13 cellular contexts compared by ENCODE assay signal in genomic region chr3:63405882-63406281, GRCh38.
"Had no signal": no experiment of that assay in that cellular context is flagged by ENCODE, and none has a peak within 500 bp of the region (broad histone marks: within the 10 kb centered on the region; RNA-seq: fewer than 3 reads in every experiment).

No MANE protein-coding gene starts in this region.

- H3K27ac Mint-ChIP-seq: activated naive CD8-positive, alpha-beta T cell treated with anti-CD3 and anti-CD28 coated beads for 36 hours; neural progenitor cell; stimulated activated naive CD8-positive, alpha-beta T cell treated with anti-CD3 and anti-CD28 coated beads, Interleukin-15, amount 100 ng/mL, for 72 hours had no signal

- DNase-seq: activated CD4-positive, alpha-beta T cell treated with anti-CD3 and anti-CD28 coated beads, Interleukin-2, amount 50 U/mL, for 48 hours; activated gamma-delta T cell treated with Interleukin-2 at 50 U/mL for 16 hours; activated naive CD8-positive, alpha-beta T cell treated with anti-CD3 and anti-CD28 coated beads for 36 hours; activated T-cell treated with anti-CD3 and anti-CD28 coated beads, Interleukin-2, amount 50 U/mL, for 4 hours; gastrocnemius medialis; ovary; stimulated activated CD4-positive, alpha-beta T cell treated with anti-CD3 and anti-CD28 coated beads, Interleukin-4, amount 100 ng/mL, for 24 hours; stimulated activated naive CD8-positive, alpha-beta T cell treated with anti-CD3 and anti-CD28 coated beads, Interleukin-15, amount 100 ng/mL, for 72 hours; T-helper 2 cell; testis had no signal

- H3K36me3 Mint-ChIP-seq: activated naive CD8-positive, alpha-beta T cell treated with anti-CD3 and anti-CD28 coated beads for 36 hours; neural progenitor cell had no signal

- FAIRE-seq: TTC549 had no signal

- ATAC-seq: activated CD4-positive, CD25-positive, alpha-beta regulatory T cell treated with anti-CD3 and anti-CD28 coated beads, Interleukin-2, amount 50 U/mL, for 24 hours; activated T-cell treated with anti-CD3 and anti-CD28 coated beads, Interleukin-2, amount 50 U/mL, for 4 hours; gastrocnemius medialis; stimulated activated naive CD8-positive, alpha-beta T cell treated with anti-CD3 and anti-CD28 coated beads, Interleukin-15, amount 100 ng/mL, for 72 hours had no signal

- H3K4me1 ChIP-seq: gastrocnemius medialis, neural progenitor cell, testis had no signal

- H3K27me3 ChIP-seq: gastrocnemius medialis, neural progenitor cell, ovary, testis had no signal

- H3K9me3 Mint-ChIP-seq: activated naive CD8-positive, alpha-beta T cell treated with anti-CD3 and anti-CD28 coated beads for 36 hours; neural progenitor cell had no signal

- H3K27ac ChIP-seq: gastrocnemius medialis, neural progenitor cell, ovary, testis had no signal

- H3K4me1 Mint-ChIP-seq: activated naive CD8-positive, alpha-beta T cell treated with anti-CD3 and anti-CD28 coated beads for 36 hours; neural progenitor cell; stimulated activated naive CD8-positive, alpha-beta T cell treated with anti-CD3 and anti-CD28 coated beads, Interleukin-15, amount 100 ng/mL, for 72 hours had no signal

- H3K36me3 ChIP-seq: gastrocnemius medialis, neural progenitor cell, ovary had no signal

- H3K4me3 ChIP-seq: gastrocnemius medialis, neural progenitor cell, ovary, testis had no signal

- H3K9ac ChIP-seq: neural progenitor cell had no signal

- H3K9me3 ChIP-seq: gastrocnemius medialis, testis had no signal

- H3K4me3 Mint-ChIP-seq: activated naive CD8-positive, alpha-beta T cell treated with anti-CD3 and anti-CD28 coated beads for 36 hours; activated T-cell treated with anti-CD3 and anti-CD28 coated beads, Interleukin-2, amount 50 U/mL, for 4 hours; neural progenitor cell; stimulated activated naive CD8-positive, alpha-beta T cell treated with anti-CD3 and anti-CD28 coated beads, Interleukin-15, amount 100 ng/mL, for 72 hours had no signal

- H3K27me3 Mint-ChIP-seq: activated naive CD8-positive, alpha-beta T cell treated with anti-CD3 and anti-CD28 coated beads for 36 hours; stimulated activated naive CD8-positive, alpha-beta T cell treated with anti-CD3 and anti-CD28 coated beads, Interleukin-15, amount 100 ng/mL, for 72 hours had no signal
